Comparison of ENCODE assay signal across 16 cellular contexts in genomic region chr6:1987640-1988039, GRCh38.
DNase-seq lines count a peak whose midpoint lies in the region; ATAC-seq and TF ChIP-seq lines count a peak whose summit lies in the region.
"Had no signal": no experiment of that assay in that cellular context is flagged by ENCODE, and none has a peak within 500 bp of the region (broad histone marks: within the 10 kb centered on the region; RNA-seq: fewer than 3 reads in every experiment).

No MANE protein-coding gene starts in this region.

- no peak overlapping the region for H3K4me3 ChIP-seq in cardiac fibroblast (replicated peaks in 1 of 2; ENCODE audit: low read depth in 2 of 2, low read length in 2 of 2)
- H3K4me3 ChIP-seq: neural progenitor cell, testis had no signal

- ATAC-seq in GM18502 (IDR thresholded peaks at IDR 0.05; ENCODE audit: poor library complexity, unreplicated experiment), result no peak
- no peak for ATAC-seq in GM19351 (IDR thresholded peaks at IDR 0.05; ENCODE audit: unreplicated experiment)

- DNase-seq in Daoy (ENCODE audit: low read depth), result peak; percentile 80
- DNase-seq in LoVo (ENCODE audit: low spot score), result peak; percentile 9
- DNase-seq in cardiac fibroblast (ENCODE audit: low read depth in 2 of 2), result peak; percentile 55 to 78
- DNase-seq in kidney tubule cell (ENCODE audit: low spot score), result peak; percentile 48
- DNase-seq in NCI-H2227 treated with DMSO at 0.1 percent for 48 hours (lab: John Stamatoyannopoulos, UW), result no peak
- DNase-seq in activated effector memory CD4-positive, alpha-beta T cell treated with Interleukin-2 at 50 U/mL for 16 hours, result no peak
- DNase-seq: activated CD8-positive, alpha-beta memory T cell treated with anti-CD3 and anti-CD28 coated beads, Interleukin-2, amount 50 U/mL, for 48 hours; CD4-positive, alpha-beta T cell; head of caudate nucleus; NCI-H187; NK-92 treated with Interleukin-12 subunit alpha and Interleukin-12 subunit beta, amount 100 ng/mL, for 24 hours; small intestine; testis had no signal

- TF ChIP-seq CTCF in cardiac fibroblast (IDR thresholded peaks at IDR 0.05; ENCODE audit: low read depth, low read length), result no peak

Comparison
In these comparisons a context has a peak if more than half of its experiments do, and no peak if none do; other contexts are left out.
1. DNase-seq: peak in Daoy (single experiment), LoVo (single experiment), cardiac fibroblast (2 of 2) and kidney tubule cell (single experiment); none in NCI-H2227 treated with DMSO at 0.1 percent for 48 hours (single experiment) and activated effector memory CD4-positive, alpha-beta T cell treated with Interleukin-2 at 50 U/mL for 16 hours (single experiment).